ENCODE assay signal across 1 cellular context in genomic region chr4:165330666-165331065, GRCh38.
TF ChIP-seq lines count a peak whose summit lies in the region.

No MANE protein-coding gene starts in this region.

TF ChIP-seq in GM23338, 12 proteins besides CTCF, POLR2A, EP300 and RAD21 (continued from another document):
- TF ChIP-seq, protein P1, sequence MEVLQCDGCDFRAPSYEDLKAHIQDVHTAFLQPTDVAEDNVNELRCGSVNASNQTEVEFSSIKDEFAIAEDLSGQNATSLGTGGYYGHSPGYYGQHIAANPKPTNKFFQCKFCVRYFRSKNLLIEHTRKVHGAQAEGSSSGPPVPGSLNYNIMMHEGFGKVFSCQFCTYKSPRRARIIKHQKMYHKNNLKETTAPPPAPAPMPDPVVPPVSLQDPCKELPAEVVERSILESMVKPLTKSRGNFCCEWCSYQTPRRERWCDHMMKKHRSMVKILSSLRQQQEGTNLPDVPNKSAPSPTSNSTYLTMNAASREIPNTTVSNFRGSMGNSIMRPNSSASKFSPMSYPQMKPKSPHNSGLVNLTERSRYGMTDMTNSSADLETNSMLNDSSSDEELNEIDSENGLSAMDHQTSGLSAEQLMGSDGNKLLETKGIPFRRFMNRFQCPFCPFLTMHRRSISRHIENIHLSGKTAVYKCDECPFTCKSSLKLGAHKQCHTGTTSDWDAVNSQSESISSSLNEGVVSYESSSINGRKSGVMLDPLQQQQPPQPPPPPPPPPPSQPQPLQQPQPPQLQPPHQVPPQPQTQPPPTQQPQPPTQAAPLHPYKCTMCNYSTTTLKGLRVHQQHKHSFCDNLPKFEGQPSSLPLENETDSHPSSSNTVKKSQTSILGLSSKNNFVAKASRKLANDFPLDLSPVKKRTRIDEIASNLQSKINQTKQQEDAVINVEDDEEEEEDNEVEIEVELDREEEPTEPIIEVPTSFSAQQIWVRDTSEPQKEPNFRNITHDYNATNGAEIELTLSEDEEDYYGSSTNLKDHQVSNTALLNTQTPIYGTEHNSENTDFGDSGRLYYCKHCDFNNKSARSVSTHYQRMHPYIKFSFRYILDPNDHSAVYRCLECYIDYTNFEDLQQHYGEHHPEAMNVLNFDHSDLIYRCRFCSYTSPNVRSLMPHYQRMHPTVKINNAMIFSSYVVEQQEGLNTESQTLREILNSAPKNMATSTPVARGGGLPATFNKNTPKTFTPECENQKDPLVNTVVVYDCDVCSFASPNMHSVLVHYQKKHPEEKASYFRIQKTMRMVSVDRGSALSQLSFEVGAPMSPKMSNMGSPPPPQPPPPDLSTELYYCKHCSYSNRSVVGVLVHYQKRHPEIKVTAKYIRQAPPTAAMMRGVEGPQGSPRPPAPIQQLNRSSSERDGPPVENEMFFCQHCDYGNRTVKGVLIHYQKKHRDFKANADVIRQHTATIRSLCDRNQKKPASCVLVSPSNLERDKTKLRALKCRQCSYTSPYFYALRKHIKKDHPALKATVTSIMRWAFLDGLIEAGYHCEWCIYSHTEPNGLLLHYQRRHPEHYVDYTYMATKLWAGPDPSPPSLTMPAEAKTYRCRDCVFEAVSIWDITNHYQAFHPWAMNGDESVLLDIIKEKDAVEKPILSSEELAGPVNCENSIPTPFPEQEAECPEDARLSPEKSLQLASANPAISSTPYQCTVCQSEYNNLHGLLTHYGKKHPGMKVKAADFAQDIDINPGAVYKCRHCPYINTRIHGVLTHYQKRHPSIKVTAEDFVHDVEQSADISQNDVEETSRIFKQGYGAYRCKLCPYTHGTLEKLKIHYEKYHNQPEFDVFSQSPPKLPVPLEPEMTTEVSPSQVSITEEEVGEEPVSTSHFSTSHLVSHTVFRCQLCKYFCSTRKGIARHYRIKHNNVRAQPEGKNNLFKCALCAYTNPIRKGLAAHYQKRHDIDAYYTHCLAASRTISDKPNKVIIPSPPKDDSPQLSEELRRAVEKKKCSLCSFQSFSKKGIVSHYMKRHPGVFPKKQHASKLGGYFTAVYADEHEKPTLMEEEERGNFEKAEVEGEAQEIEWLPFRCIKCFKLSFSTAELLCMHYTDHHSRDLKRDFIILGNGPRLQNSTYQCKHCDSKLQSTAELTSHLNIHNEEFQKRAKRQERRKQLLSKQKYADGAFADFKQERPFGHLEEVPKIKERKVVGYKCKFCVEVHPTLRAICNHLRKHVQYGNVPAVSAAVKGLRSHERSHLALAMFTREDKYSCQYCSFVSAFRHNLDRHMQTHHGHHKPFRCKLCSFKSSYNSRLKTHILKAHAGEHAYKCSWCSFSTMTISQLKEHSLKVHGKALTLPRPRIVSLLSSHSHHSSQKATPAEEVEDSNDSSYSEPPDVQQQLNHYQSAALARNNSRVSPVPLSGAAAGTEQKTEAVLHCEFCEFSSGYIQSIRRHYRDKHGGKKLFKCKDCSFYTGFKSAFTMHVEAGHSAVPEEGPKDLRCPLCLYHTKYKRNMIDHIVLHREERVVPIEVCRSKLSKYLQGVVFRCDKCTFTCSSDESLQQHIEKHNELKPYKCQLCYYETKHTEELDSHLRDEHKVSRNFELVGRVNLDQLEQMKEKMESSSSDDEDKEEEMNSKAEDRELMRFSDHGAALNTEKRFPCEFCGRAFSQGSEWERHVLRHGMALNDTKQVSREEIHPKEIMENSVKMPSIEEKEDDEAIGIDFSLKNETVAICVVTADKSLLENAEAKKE (CRISPR knock-in tag; IDR thresholded peaks at IDR 0.05): no peak
- no peak for TF ChIP-seq POLR2AphosphoS5 (IDR thresholded peaks at IDR 0.05; ENCODE audit: low read depth)
- no peak for TF ChIP-seq ZNF114 (CRISPR knock-in tag; IDR thresholded peaks at IDR 0.05)
- TF ChIP-seq STAT1 (IDR thresholded peaks at IDR 0.05; ENCODE audit: unreplicated experiment): no peak
- TF ChIP-seq EZH2 (IDR thresholded peaks at IDR 0.05; ENCODE audit: low read depth, unreplicated experiment): no peak
- TF ChIP-seq, protein P2, sequence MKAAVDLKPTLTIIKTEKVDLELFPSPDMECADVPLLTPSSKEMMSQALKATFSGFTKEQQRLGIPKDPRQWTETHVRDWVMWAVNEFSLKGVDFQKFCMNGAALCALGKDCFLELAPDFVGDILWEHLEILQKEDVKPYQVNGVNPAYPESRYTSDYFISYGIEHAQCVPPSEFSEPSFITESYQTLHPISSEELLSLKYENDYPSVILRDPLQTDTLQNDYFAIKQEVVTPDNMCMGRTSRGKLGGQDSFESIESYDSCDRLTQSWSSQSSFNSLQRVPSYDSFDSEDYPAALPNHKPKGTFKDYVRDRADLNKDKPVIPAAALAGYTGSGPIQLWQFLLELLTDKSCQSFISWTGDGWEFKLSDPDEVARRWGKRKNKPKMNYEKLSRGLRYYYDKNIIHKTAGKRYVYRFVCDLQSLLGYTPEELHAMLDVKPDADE (IDR thresholded peaks at IDR 0.05): no peak
- TF ChIP-seq ZNF331 (CRISPR knock-in tag; IDR thresholded peaks at IDR 0.05; ENCODE audit: low read depth): no peak
